In genomic region chr7:77542895-77543294, GRCh38 we compare ENCODE assay signal across 1 cellular context.
A peak's percentile ranks its signal among the peaks of the same experiment; 100 is the strongest.
TF ChIP-seq lines count a peak whose summit lies in the region.

No MANE protein-coding gene starts in this region.

TF ChIP-seq in HepG2, 621 proteins besides CTCF, POLR2A, EP300 and RAD21:
- TF ChIP-seq RBFOX2 (IDR thresholded peaks at IDR 0.05; ENCODE audit: low read depth, low read length) = 0 out of 2 replicates have a peak, but pooled peaks have one; percentile 33
- TF ChIP-seq IKZF5 (CRISPR knock-in tag; IDR thresholded peaks at IDR 0.05) = no peak
TF ChIP-seq in HepG2: peak in this region for 1.
